ENCODE assay signal across 32 cellular contexts in the genomic region with DNA sequence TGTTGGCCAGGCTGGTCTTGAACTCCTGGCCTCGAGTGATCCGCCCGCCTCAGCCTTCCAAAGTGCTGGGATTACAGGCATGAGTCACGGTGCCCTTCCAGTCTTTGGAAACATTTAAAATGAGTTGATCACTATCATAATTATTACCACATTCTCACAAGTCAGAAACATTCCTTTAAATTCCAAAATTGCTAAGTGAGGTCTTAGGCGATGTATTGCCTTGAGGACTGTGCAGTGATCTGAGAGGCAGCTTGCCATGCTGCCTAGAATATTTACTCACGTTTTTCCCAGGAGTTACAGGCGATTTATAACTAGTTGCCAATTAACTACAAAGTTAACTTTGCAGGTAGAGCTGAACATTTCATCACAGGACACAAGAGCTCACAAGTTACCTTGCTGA. TPM values are rescaled to one million over a fixed set of nuclear protein-coding genes. Genes with fewer than 3 reads are reported as not detected.
DNase-seq lines count a peak whose midpoint lies in the region; ATAC-seq, FAIRE-seq and TF ChIP-seq lines count a peak whose summit lies in the region.
"Had no signal": no experiment of that assay in that cellular context is flagged by ENCODE, and none has a peak within 500 bp of the region (broad histone marks: within the 10 kb centered on the region; RNA-seq: fewer than 3 reads in every experiment).

No MANE protein-coding gene starts in this region.

- no peaks in the 10 kb centered on the region for H3K4me1 ChIP-seq in pancreas
- H3K4me1 ChIP-seq: colonic mucosa, gastrocnemius medialis, Peyer's patch, psoas muscle had no signal

- H3K4me3 ChIP-seq in BJ (ENCODE audit: low read depth, low read length) (no peak overlapping the region), pancreas (no peak overlapping the region)
- H3K4me3 ChIP-seq: ascending aorta, colonic mucosa, gastrocnemius medialis, Peyer's patch, psoas muscle, tibial nerve had no signal

- peak overlapping the region in 2 of 4 donors; percentile 25 to 46 for H3K27ac ChIP-seq in pancreas
- H3K27ac ChIP-seq: ascending aorta, colonic mucosa, epithelial cell of prostate, gastrocnemius medialis, neutrophil, Peyer's patch, psoas muscle, tibial nerve, VCaP had no signal

- 29 to 37% methylated on average over 7 of the region's 7 CpGs for WGBS in pancreas, 2 donors

- no peaks in the 10 kb centered on the region for H3K9me3 ChIP-seq in pancreas
- H3K9me3 ChIP-seq: ascending aorta, colonic mucosa, gastrocnemius medialis, neutrophil, Peyer's patch, psoas muscle, tibial nerve had no signal

- ATAC-seq in pancreas = peak in 3 of 4 donors; percentile 22 to 75 (median 49)
- no peak for ATAC-seq in GM18520 (IDR thresholded peaks at IDR 0.05; ENCODE audit: unreplicated experiment)
- ATAC-seq in HG03280 (IDR thresholded peaks at IDR 0.05; ENCODE audit: unreplicated experiment) = no peak
- ATAC-seq in HG03045 (IDR thresholded peaks at IDR 0.05; ENCODE audit: unreplicated experiment) = no peak
- ATAC-seq: activated CD4-positive, alpha-beta T cell treated with anti-CD3 and anti-CD28 coated beads for 36 hours; activated naive CD4-positive, alpha-beta T cell treated with anti-CD3 and anti-CD28 coated beads, Interleukin-2, amount 50 U/mL, for 72 hours; gastrocnemius medialis; psoas muscle had no signal

- no peak for FAIRE-seq in pancreas (lab: Jason Lieb, UNC)
- FAIRE-seq: GM19239, H54 had no signal

- intact Hi-C loops in pancreas (cut with DNase I) = no loop called here

- H3K27me3 ChIP-seq in BJ (ENCODE audit: control insufficient read depth, insufficient read depth, low read length) (no peaks in the 10 kb centered on the region), pancreas (no peaks in the 10 kb centered on the region)
- H3K27me3 ChIP-seq: ascending aorta, colonic mucosa, gastrocnemius medialis, neutrophil, Peyer's patch, tibial nerve had no signal

- CTCF ChIA-PET in BJ (lab: Yijun Ruan, JAX) = interaction anchor here (1.0 to 1.8 kb wide), 2 partner anchors 10 to 15 kb away, joined by 3 to 5 read pairs; no protein-coding TSS in a partner anchor

- POLR2A ChIA-PET in BJ (lab: Charles Lee) = no interaction called here

- TF ChIP-seq CTCF in BJ (IDR thresholded peaks at IDR 0.05; ENCODE audit: insufficient read depth, low read depth, low read length) (no peak), pancreas (IDR thresholded peaks at IDR 0.05) (no peak)

- DNase-seq in BJ (ENCODE audit: low read depth) (peak; percentile 56), HCEC 1CT (peak; percentile 11), fibroblast of gingiva (ENCODE audit: low read depth) (peak; percentile 65), pancreas (no peak), SIG-M5 treated with dmso at 0.1 percent for 504 hours (lab: John Stamatoyannopoulos, UW; ENCODE audit: unreplicated experiment) (no peak)
- DNase-seq: activated CD4-positive, alpha-beta T cell treated with anti-CD3 and anti-CD28 coated beads for 36 hours; colonic mucosa; DMS79; effector memory CD4-positive, alpha-beta T cell; gastrocnemius medialis; kidney glomerular epithelial cell; midbrain; naive B cell; NCI-H1694; NCI-H446 treated with DMSO at 0.1 percent for 48 hours; NCI-H82; Peyer's patch; psoas muscle; SHP77; stimulated activated CD4-positive, alpha-beta T cell treated with anti-CD3 and anti-CD28 coated beads, Interleukin-4, amount 100 ng/mL, for 4 hours; T-helper 9 cell had no signal

- H3K36me3 ChIP-seq in BJ (ENCODE audit: control insufficient read depth, insufficient read depth, low read length) (no peaks in the 10 kb centered on the region), pancreas (no peaks in the 10 kb centered on the region)
- H3K36me3 ChIP-seq: ascending aorta, colonic mucosa, gastrocnemius medialis, neutrophil, Peyer's patch, tibial nerve had no signal

RNA-seq across cellular contexts. Expression of gene ATXN1L, which starts 5.7 kb away (rescaled TPM):
- polyA plus RNA-seq in BJ (2011; rRNA removed) = 13.5 and 13.6 TPM in 2 replicates
- 11.5 and 13.4 TPM in 2 replicates for polyA minus RNA-seq in BJ (2011; rRNA and poly(A)+ RNA removed)
- total RNA-seq in pancreas = 10 to 100 TPM; 10.2 to 17.4 (median 12.4) TPM
- 1 to 10 TPM; 5.5 to 6.2 TPM for polyA plus RNA-seq in pancreas

RNA-seq across cellular contexts. Expression of gene AP1G1, which starts 31.4 kb away (rescaled TPM):
- polyA plus RNA-seq in BJ (2011; rRNA removed) (59.8 and 86.6 TPM in 2 replicates), pancreas (10 to 100 TPM; 15.3 to 27.6 TPM)
- polyA minus RNA-seq in BJ (2011; rRNA and poly(A)+ RNA removed) = 96.4 and 118 TPM in 2 replicates
- total RNA-seq in pancreas = 10 to 100 TPM; 31.6 to 50.8 (median 39.8) TPM

RNA-seq across cellular contexts. Expression of gene ZNF821, which starts 43.9 kb away (rescaled TPM):
- polyA plus RNA-seq in BJ (2011; rRNA removed) = 3.5 and 5.0 TPM in 2 replicates
- polyA minus RNA-seq in BJ (2011; rRNA and poly(A)+ RNA removed) = 2.0 and 2.4 TPM in 2 replicates
- total RNA-seq in pancreas = 1 to 10 TPM; 3.0 to 4.5 (median 3.9) TPM
- 10 to 100 TPM in 1 of 2 donors, 1 to 10 TPM in 1; 6.1 to 12.6 TPM for polyA plus RNA-seq in pancreas
- total RNA-seq: ascending aorta had no signal

RNA-seq across cellular contexts. Expression of gene IST1, which starts 55.3 kb away (rescaled TPM):
- polyA plus RNA-seq in BJ (2011; rRNA removed) (227 and 236 TPM in 2 replicates), pancreas (100 to 1,000 TPM in 1 of 2 donors, 10 to 100 TPM in 1; 57.1 to 121 TPM)
- 109 and 148 TPM in 2 replicates for polyA minus RNA-seq in BJ (2011; rRNA and poly(A)+ RNA removed)
- total RNA-seq in pancreas = 100 to 1,000 TPM in 1 of 6 donors, 10 to 100 TPM in 5; 56.1 to 115 (median 69.4) TPM

Comparison
In these comparisons a context has a peak if more than half of its experiments do, and no peak if none do; other contexts are left out.
1. DNase-seq: peak in BJ (single experiment), HCEC 1CT (single experiment) and fibroblast of gingiva (single experiment); none in pancreas (0 of 6) and SIG-M5 treated with dmso at 0.1 percent for 504 hours (single experiment).
2. ATAC-seq: peak in pancreas (3 of 4); none in GM18520 (single experiment), HG03280 (single experiment) and HG03045 (single experiment).